7 cellular contexts compared by ENCODE assay signal in genomic region chr11:69887330-69887729, GRCh38.
"Had no signal": no experiment of that assay in that cellular context is flagged by ENCODE, and none has a peak within 500 bp of the region (broad histone marks: within the 10 kb centered on the region; RNA-seq: fewer than 3 reads in every experiment).

No MANE protein-coding gene starts in this region.

- H3K4me3 ChIP-seq: GM23248, HAP-1 had no signal

- H3K27ac ChIP-seq: GM23248 had no signal

- H2AFZ ChIP-seq: GM23248 had no signal

- H3K36me3 ChIP-seq: HAP-1 had no signal

- ATAC-seq: HCT116 had no signal

- DNase-seq: GM23248, GOT3, HFFc6, IMR-90, KBM-7 had no signal

- H3K9me3 ChIP-seq: HAP-1 had no signal
